In the genomic region with DNA sequence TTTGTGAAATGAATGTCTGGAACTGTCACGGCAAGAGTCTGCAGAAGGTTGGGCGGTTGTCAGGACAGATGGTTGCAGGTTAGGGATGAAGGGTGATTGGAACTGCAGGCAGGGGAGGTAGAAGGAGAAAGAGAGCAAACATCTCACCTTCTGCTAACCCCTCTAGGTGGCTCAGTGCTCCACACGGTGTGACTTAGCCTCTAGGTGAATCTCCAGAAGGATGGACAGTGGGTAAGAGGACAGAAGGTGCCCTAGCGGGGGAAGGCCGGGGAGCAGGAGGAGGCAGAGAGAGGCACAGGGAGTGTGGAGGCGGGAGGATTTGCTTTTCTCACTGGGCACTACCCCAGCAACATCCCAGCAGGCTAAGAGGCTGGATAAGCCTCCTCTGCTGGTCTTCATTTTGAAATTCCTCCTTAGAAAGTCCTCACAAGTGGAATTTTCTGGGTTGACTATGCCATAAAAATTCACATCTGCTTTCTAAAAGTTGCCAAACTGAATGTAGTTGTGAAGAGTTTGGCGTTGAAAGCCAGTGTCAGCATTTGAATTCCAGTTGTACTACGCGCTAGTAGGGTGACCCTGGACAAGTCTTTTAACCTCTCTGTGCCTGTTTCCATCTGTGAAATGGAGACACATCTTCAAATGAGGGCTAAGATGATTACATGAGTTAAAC, we compare ENCODE assay signal across 16 cellular contexts. TPM values are rescaled to one million over a fixed set of nuclear protein-coding genes. Genes with fewer than 3 reads are reported as not detected.
DNase-seq lines count a peak whose midpoint lies in the region; ATAC-seq and TF ChIP-seq lines count a peak whose summit lies in the region.
"Had no signal": no experiment of that assay in that cellular context is flagged by ENCODE, and none has a peak within 500 bp of the region (broad histone marks: within the 10 kb centered on the region; RNA-seq: fewer than 3 reads in every experiment).

No MANE protein-coding gene starts in this region.

- H4K91ac ChIP-seq in IMR-90 (ENCODE audit: insufficient read depth, low read depth, low read length) = no peak overlapping the region

- H4K20me1 ChIP-seq in IMR-90 (ENCODE audit: insufficient read depth, low read length) = no peaks in the 10 kb centered on the region

- H3K4ac ChIP-seq in IMR-90 (ENCODE audit: low read depth, low read length) = no peak overlapping the region

- dilution Hi-C loops in IMR-90 (cut with HindIII; ENCODE audit: low sequenced_read_pairs, unreplicated experiment) = no loop called here

- peaks cover 25% of the 10 kb centered on the region for H3K36me3 Mint-ChIP-seq in T-helper 1 cell treated with Interleukin-12 subunit alpha and Interleukin-12 subunit beta and Interleukin-4 antibody, amounts not matched to agents 30 μg/mL and 1 μg/mL, for 36 hours (ENCODE audit: low read depth)
- H3K36me3 Mint-ChIP-seq in activated CD8-positive, alpha-beta T cell treated with anti-CD3 and anti-CD28 coated beads for 36 hours (ENCODE audit: low read depth) = peaks cover 9% of the 10 kb centered on the region
- no peaks in the 10 kb centered on the region for H3K36me3 Mint-ChIP-seq in natural killer cell treated with Interleukin-12 subunit alpha and Interleukin-12 subunit beta and Interleukin-15 and Interleukin-18, amount 100 ng/mL, for 72 hours
- H3K36me3 Mint-ChIP-seq in CD14-positive monocyte = peaks cover 0 to 4% of the 10 kb centered on the region in 2 donors

- no peaks in the 10 kb centered on the region for H3K36me3 ChIP-seq in IMR-90 (ENCODE audit: control insufficient read depth, insufficient read depth, low read length)
- H3K36me3 ChIP-seq in uterus = no peaks in the 10 kb centered on the region
- H3K36me3 ChIP-seq: ascending aorta, neutrophil, spleen had no signal

- H3K79me1 ChIP-seq in IMR-90 (ENCODE audit: low read depth in 1 of 2, low read length in 2 of 2) = no peaks in the 10 kb centered on the region

- no peaks in the 10 kb centered on the region for H3K27me3 Mint-ChIP-seq in T-helper 1 cell treated with Interleukin-12 subunit alpha and Interleukin-12 subunit beta and Interleukin-4 antibody, amounts not matched to agents 30 μg/mL and 1 μg/mL, for 36 hours (ENCODE audit: low read depth)
- H3K27me3 Mint-ChIP-seq in activated CD8-positive, alpha-beta T cell treated with anti-CD3 and anti-CD28 coated beads for 36 hours = peaks cover 1% of the 10 kb centered on the region
- H3K27me3 Mint-ChIP-seq in natural killer cell treated with Interleukin-12 subunit alpha and Interleukin-12 subunit beta and Interleukin-15 and Interleukin-18, amount 100 ng/mL, for 72 hours = no peaks in the 10 kb centered on the region
- peaks cover 31 to 55% (median 42%) of the 10 kb centered on the region in 3 donors for H3K27me3 Mint-ChIP-seq in CD14-positive monocyte (ENCODE audit: low read depth in 3 of 3)

- no peak overlapping the region for H3K18ac ChIP-seq in IMR-90 (ENCODE audit: low read depth, low read length)

- no peaks in the 10 kb centered on the region for H3K9me1 ChIP-seq in IMR-90 (ENCODE audit: insufficient read depth, low read length)

- peak overlapping the region; percentile 85 for H3K27ac Mint-ChIP-seq in T-helper 1 cell treated with Interleukin-12 subunit alpha and Interleukin-12 subunit beta and Interleukin-4 antibody, amounts not matched to agents 30 μg/mL and 1 μg/mL, for 36 hours
- peak overlapping the region; percentile 58 for H3K27ac Mint-ChIP-seq in activated CD8-positive, alpha-beta T cell treated with anti-CD3 and anti-CD28 coated beads for 36 hours
- peak overlapping the region; percentile 69 to 71 for H3K27ac Mint-ChIP-seq in natural killer cell treated with Interleukin-12 subunit alpha and Interleukin-12 subunit beta and Interleukin-15 and Interleukin-18, amount 100 ng/mL, for 72 hours
- H3K27ac Mint-ChIP-seq in CD14-positive monocyte = peak overlapping the region in 1 of 7 donors; percentile 57

- in situ Hi-C loops in IMR-90 (cut with MboI; ENCODE audit: low sequenced_read_pairs) = no loop called here

- TF ChIP-seq RAD21 in IMR-90 (IDR thresholded peaks at IDR 0.05; ENCODE audit: low read length) = no peak

- H4K5ac ChIP-seq in IMR-90 (ENCODE audit: low read depth, low read length) = no peak overlapping the region

- no peaks in the 10 kb centered on the region for H3K9me3 Mint-ChIP-seq in T-helper 1 cell treated with Interleukin-12 subunit alpha and Interleukin-12 subunit beta and Interleukin-4 antibody, amounts not matched to agents 30 μg/mL and 1 μg/mL, for 36 hours
- no peaks in the 10 kb centered on the region for H3K9me3 Mint-ChIP-seq in activated CD8-positive, alpha-beta T cell treated with anti-CD3 and anti-CD28 coated beads for 36 hours
- H3K9me3 Mint-ChIP-seq in natural killer cell treated with Interleukin-12 subunit alpha and Interleukin-12 subunit beta and Interleukin-15 and Interleukin-18, amount 100 ng/mL, for 72 hours = no peaks in the 10 kb centered on the region
- H3K9me3 Mint-ChIP-seq in CD14-positive monocyte = peaks cover 0 to 3% (median 0%) of the 10 kb centered on the region in 7 donors

- no peak overlapping the region for H4K8ac ChIP-seq in IMR-90 (ENCODE audit: low read depth in 2 of 2, low read length in 2 of 2)

- H2BK120ac ChIP-seq in IMR-90 (ENCODE audit: low read depth, low read length) = no peak overlapping the region

- no peak for ATAC-seq in IMR-90 (ENCODE audit: low read depth)
- no peak for ATAC-seq in activated CD8-positive, alpha-beta T cell treated with anti-CD3 and anti-CD28 coated beads for 36 hours
- no peak for ATAC-seq in natural killer cell treated with Interleukin-12 subunit alpha and Interleukin-12 subunit beta and Interleukin-15 and Interleukin-18, amount 100 ng/mL, for 72 hours

- no TSS peak for BruUV-seq in IMR-90 (replicated peaks; lab: Mats Ljungman, UMichigan)

- H3K27ac ChIP-seq in IMR-90 (ENCODE audit: insufficient read depth, low read length) (no peak overlapping the region), uterus (no peak overlapping the region)
- H3K27ac ChIP-seq: ascending aorta had no signal

- H3K14ac ChIP-seq in IMR-90 (replicated peaks; ENCODE audit: low read depth, low read length) = no peak overlapping the region

- no peak overlapping the region for H3K4me2 ChIP-seq in IMR-90 (ENCODE audit: low read depth, low read length)

- H2AK5ac ChIP-seq in IMR-90 (ENCODE audit: low read depth, low read length) = no peak overlapping the region

- H3K23ac ChIP-seq in IMR-90 (ENCODE audit: low read depth, low read length) = no peak overlapping the region

- no CpG with 5 or more reads among the region's 9 CpGs for WGBS in IMR-90 (ENCODE audit: extremely low coverage in 2 of 2, insufficient read length in 1 of 2), 2 experiments

- POLR2A ChIA-PET in IMR-90 (lab: Charles Lee; ENCODE audit: unreplicated experiment) = no interaction called here
- POLR2A ChIA-PET in activated CD8-positive, alpha-beta T cell treated with anti-CD3 and anti-CD28 coated beads for 36 hours (lab: Charles Lee) = interaction anchor here (1.0 to 10.7 kb wide), 4 partner anchors 9 to 77 kb away, joined by 3 to 103 read pairs (median 8); a partner anchor contains a TSS

- H3K27me3 ChIP-seq in IMR-90 (ENCODE audit: control insufficient read depth, insufficient read depth, low read length) (peaks cover 23% of the 10 kb centered on the region; the same call in 1 of the 2 replicates), uterus (no peaks in the 10 kb centered on the region)

- no peak overlapping the region for H3K56ac ChIP-seq in IMR-90 (ENCODE audit: extremely low read depth, insufficient read depth, low read length)

- H3K4me3 ChIP-seq in IMR-90 (ENCODE audit: insufficient read depth, low read depth, low read length) (no peak overlapping the region), uterus (no peak overlapping the region)
- H3K4me3 ChIP-seq: ascending aorta, spleen had no signal

- H3K4me3 Mint-ChIP-seq in T-helper 1 cell treated with Interleukin-12 subunit alpha and Interleukin-12 subunit beta and Interleukin-4 antibody, amounts not matched to agents 30 μg/mL and 1 μg/mL, for 36 hours = peak overlapping the region; percentile 63
- H3K4me3 Mint-ChIP-seq in activated CD8-positive, alpha-beta T cell treated with anti-CD3 and anti-CD28 coated beads for 36 hours = no peak overlapping the region
- no peak overlapping the region for H3K4me3 Mint-ChIP-seq in natural killer cell treated with Interleukin-12 subunit alpha and Interleukin-12 subunit beta and Interleukin-15 and Interleukin-18, amount 100 ng/mL, for 72 hours
- H3K4me3 Mint-ChIP-seq in CD14-positive monocyte = peak overlapping the region in 1 of 2 donors; percentile 46

- H3K9ac ChIP-seq in IMR-90 (ENCODE audit: low read depth, low read length) = no peak overlapping the region

- H3K4me1 ChIP-seq in IMR-90 (ENCODE audit: control insufficient read depth, insufficient read depth, low read length) (peaks cover 2% of the 10 kb centered on the region; the same call in 1 of the 2 replicates), uterus (peaks cover 0 to 12% of the 10 kb centered on the region in 2 donors)

- H2BK5ac ChIP-seq in IMR-90 (ENCODE audit: low read depth, low read length, poor library complexity, severe bottlenecking) = no peak overlapping the region

- TF ChIP-seq CTCF in IMR-90 (conservative IDR thresholded peaks at IDR 0.05; ENCODE audit: low read depth, low read length) (no peak), uterus (IDR thresholded peaks at IDR 0.05) (no peak), CD14-positive monocyte (IDR thresholded peaks at IDR 0.05) (no peak)
- no peak for TF ChIP-seq CTCF in activated CD8-positive, alpha-beta T cell treated with anti-CD3 and anti-CD28 coated beads for 36 hours (IDR thresholded peaks at IDR 0.05)

- peak overlapping the region; percentile 33 for H2AFZ ChIP-seq in IMR-90 (replicated peaks; ENCODE audit: low read length, poor library complexity)

- peaks cover 49% of the 10 kb centered on the region for H3K4me1 Mint-ChIP-seq in T-helper 1 cell treated with Interleukin-12 subunit alpha and Interleukin-12 subunit beta and Interleukin-4 antibody, amounts not matched to agents 30 μg/mL and 1 μg/mL, for 36 hours (ENCODE audit: low read depth)
- peaks cover 62% of the 10 kb centered on the region for H3K4me1 Mint-ChIP-seq in activated CD8-positive, alpha-beta T cell treated with anti-CD3 and anti-CD28 coated beads for 36 hours (ENCODE audit: low read depth)
- H3K4me1 Mint-ChIP-seq in natural killer cell treated with Interleukin-12 subunit alpha and Interleukin-12 subunit beta and Interleukin-15 and Interleukin-18, amount 100 ng/mL, for 72 hours (ENCODE audit: low read depth in 2 of 2) = peaks cover 61 to 68% of the 10 kb centered on the region in 2 donors
- H3K4me1 Mint-ChIP-seq in CD14-positive monocyte = peaks cover 24% of the 10 kb centered on the region

- no peak overlapping the region for H2BK20ac ChIP-seq in IMR-90 (ENCODE audit: low read depth, low read length)

- H2BK15ac ChIP-seq in IMR-90 (ENCODE audit: low read depth, low read length) = no peak overlapping the region

- TF ChIP-seq POLR2A in IMR-90 (IDR thresholded peaks at IDR 0.05; ENCODE audit: low read depth, low read length) = no peak
- no peak for TF ChIP-seq POLR2A in uterus (IDR thresholded peaks at IDR 0.05)

- CTCF ChIA-PET in IMR-90 (lab: Yijun Ruan, JAX) = no interaction called here
- CTCF ChIA-PET in activated CD8-positive, alpha-beta T cell treated with anti-CD3 and anti-CD28 coated beads for 36 hours (lab: Charles Lee) = interaction anchor here (1.2 to 4.1 kb wide), 3 partner anchors 9 to 78 kb away, joined by 3 to 21 read pairs (median 6); no protein-coding TSS in a partner anchor

- intact Hi-C loops in IMR-90 (cut with micrococcal nuclease) (no loop called here), uterus (cut with DNase I; ENCODE audit: low total_unique reads) (no loop called here), CD14-positive monocyte (cut with micrococcal nuclease) (no loop called here)
- intact Hi-C loops in activated CD8-positive, alpha-beta T cell treated with anti-CD3 and anti-CD28 coated beads for 36 hours (cut with micrococcal nuclease) = no loop called here

- no peak overlapping the region for H2AK9ac ChIP-seq in IMR-90 (replicated peaks; ENCODE audit: low read depth, low read length, poor library complexity)

- no peak for DNase-seq in T-helper 1 cell
- no peak for DNase-seq in IMR-90
- DNase-seq in activated CD8-positive, alpha-beta T cell treated with anti-CD3 and anti-CD28 coated beads for 36 hours = no peak
- DNase-seq in natural killer cell treated with Interleukin-12 subunit alpha and Interleukin-12 subunit beta and Interleukin-15 and Interleukin-18, amount 100 ng/mL, for 72 hours (ENCODE audit: low spot score) = no peak
- no peak for DNase-seq in uterus
- no peak for DNase-seq in CD14-positive monocyte (ENCODE audit: low spot score)
- DNase-seq in SK-N-DZ (ENCODE audit: low spot score) = no peak
- DNase-seq: ACHN; effector CD4-positive, alpha-beta T cell; EL; glutamatergic neuron; NCI-H187; spleen had no signal

- H3K9me3 ChIP-seq in IMR-90 (ENCODE audit: control insufficient read depth, insufficient read depth, low read length) (no peaks in the 10 kb centered on the region), uterus (no peaks in the 10 kb centered on the region)
- H3K9me3 ChIP-seq: ascending aorta, neutrophil, spleen had no signal

RNA-seq across cellular contexts. Expression of a gene that starts 10.7 kb away (rescaled TPM):
- 0.28 and 0.72 TPM in 2 replicates for total RNA-seq in IMR-90 (2012; rRNA removed)
- 0.94 and 1.0 TPM in 2 replicates for polyA plus RNA-seq in IMR-90 (2012; rRNA removed)
- polyA plus RNA-seq in IMR-90 (2012; cell fraction: cytosol; rRNA removed) = 0.28 and 1.3 TPM in 2 replicates
- 0.58 and 1.4 TPM in 2 replicates for polyA plus RNA-seq in IMR-90 (2012; cell fraction: nucleus; rRNA removed; ENCODE audit: low replicate concordance)
- 10 to 100 TPM; 11.9 to 14.0 TPM for total RNA-seq in activated CD8-positive, alpha-beta T cell treated with anti-CD3 and anti-CD28 coated beads for 36 hours
- total RNA-seq in natural killer cell treated with Interleukin-12 subunit alpha and Interleukin-12 subunit beta and Interleukin-15 and Interleukin-18, amount 100 ng/mL, for 72 hours = 10 to 100 TPM; 17.4 to 30.2 TPM
- total RNA-seq in uterus = under 1 TPM in 2 of 4 donors, not detected in 2; 0.48 to 0.98 TPM
- under 1 TPM in 1 of 2 donors, not detected in 1; 0.05 TPM for polyA plus RNA-seq in CD14-positive monocyte
- 0.07 TPM in 1 of 2 replicates, not detected in the other for polyA plus RNA-seq in SK-N-DZ (2014; cell fraction: cytosol; rRNA removed)
- not detected in 2 replicates for polyA plus RNA-seq in SK-N-DZ (2014; cell fraction: nucleus; rRNA removed)
- total RNA-seq: ascending aorta had no signal
